Comparison of ENCODE assay signal across 3 cellular contexts in the genomic region with DNA sequence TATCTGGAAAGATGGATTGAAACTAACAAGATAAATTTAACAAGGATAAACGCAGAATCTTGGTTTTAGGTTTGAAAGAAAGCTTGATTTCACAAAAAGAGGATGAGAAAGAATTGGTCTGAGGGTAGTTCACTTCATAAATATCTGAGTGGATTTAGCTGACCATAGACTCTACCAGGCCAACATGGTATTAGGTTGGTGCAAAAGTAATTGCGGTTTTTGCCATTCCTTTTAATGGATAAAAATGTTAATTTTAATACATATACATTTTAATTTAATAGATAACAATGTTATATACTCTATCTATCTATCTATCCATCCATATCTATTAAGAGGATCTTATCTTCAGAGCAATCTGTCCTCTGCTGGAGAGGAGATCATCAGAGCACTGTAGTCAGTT.
TF ChIP-seq lines count a peak whose summit lies in the region.

No MANE protein-coding gene starts in this region.

TF ChIP-seq in HepG2, 621 proteins besides CTCF, POLR2A, EP300 and RAD21:
- TF ChIP-seq ZBTB40 (IDR thresholded peaks at IDR 0.05): peak; percentile 73
- TF ChIP-seq ZBTB40 (CRISPR knock-in tag; IDR thresholded peaks at IDR 0.05): no peak
- no peak for TF ChIP-seq ZNF713 (CRISPR knock-in tag; IDR thresholded peaks at IDR 0.05)

TF ChIP-seq in HEK293T, 16 proteins besides CTCF, POLR2A, EP300 and RAD21:
- TF ChIP-seq FOXM1 (IDR thresholded peaks at IDR 0.05; ENCODE audit: borderline replicate concordance): no peak
- peak; percentile 73 for TF ChIP-seq ELF4 (IDR thresholded peaks at IDR 0.05)
TF ChIP-seq in HEK293T: peak in this region for 1.

TF ChIP-seq in K562, 482 proteins besides CTCF, POLR2A, EP300 and RAD21:
- TF ChIP-seq ZBED1 (IDR thresholded peaks at IDR 0.05) (no peak), ZBTB40 (IDR thresholded peaks at IDR 0.05) (0 out of 2 replicates have a peak, but pooled peaks have one; percentile 37), ZBTB40 (CRISPR knock-in tag; IDR thresholded peaks at IDR 0.05) (no peak)
TF ChIP-seq in K562: peak in this region for 1.
